Comparison of ENCODE assay signal across 1 cellular context in the genomic region with DNA sequence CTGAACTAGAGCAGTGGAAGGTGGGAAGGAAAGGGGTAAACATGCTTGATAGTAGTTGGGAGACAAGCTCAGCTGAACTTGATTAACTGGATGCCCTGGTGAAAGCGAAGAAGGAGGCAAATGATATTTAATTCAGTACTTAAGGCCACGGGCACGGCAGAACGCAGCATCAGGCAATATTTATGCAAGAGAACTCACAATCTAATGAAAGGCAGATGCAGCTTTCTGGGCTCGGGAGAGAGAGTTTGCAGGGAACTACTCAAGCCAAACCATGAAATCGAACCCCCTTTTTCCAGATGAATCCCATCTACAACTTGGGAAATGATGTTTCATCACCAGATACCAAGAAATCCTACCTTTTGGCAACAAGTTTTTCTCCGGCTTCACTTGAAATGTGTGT.
TF ChIP-seq lines count a peak whose summit lies in the region.

No MANE protein-coding gene starts in this region.

TF ChIP-seq in H1, 55 proteins besides CTCF, POLR2A, EP300 and RAD21:
- TF ChIP-seq RNF2 (IDR thresholded peaks at IDR 0.05; ENCODE audit: borderline replicate concordance, low read depth, low read length, missing control alignments, poor library complexity, severe bottlenecking) (no peak), CTBP2 (IDR thresholded peaks at IDR 0.05; ENCODE audit: borderline replicate concordance, insufficient read depth, insufficient read length, low read length) (no peak), JUN (IDR thresholded peaks at IDR 0.05; ENCODE audit: low read depth, low read length) (no peak), SP1 (IDR thresholded peaks at IDR 0.05; ENCODE audit: low read depth, low read length) (no peak), TEAD4 (IDR thresholded peaks at IDR 0.05; ENCODE audit: low read depth, low read length) (no peak), PHF8 (conservative IDR thresholded peaks at IDR 0.05; ENCODE audit: low read depth, low read length) (no peak), EZH2 (IDR thresholded peaks at IDR 0.05; ENCODE audit: low read depth, low read length, severe bottlenecking) (no peak), CEBPB (IDR thresholded peaks at IDR 0.05; ENCODE audit: low read depth, low read length) (no peak), POLR2AphosphoS5 (IDR thresholded peaks at IDR 0.05; ENCODE audit: low read depth, low read length) (no peak), SAP30 (IDR thresholded peaks at IDR 0.05; ENCODE audit: insufficient read depth, insufficient replicate concordance, low read length) (no peak), NRF1 (IDR thresholded peaks at IDR 0.05; ENCODE audit: low read depth, low read length) (no peak), HDAC6 (IDR thresholded peaks at IDR 0.05; ENCODE audit: low read depth, low read length) (no peak), BACH1 (IDR thresholded peaks at IDR 0.05; ENCODE audit: low read length) (no peak)
- TF ChIP-seq, protein P1, sequence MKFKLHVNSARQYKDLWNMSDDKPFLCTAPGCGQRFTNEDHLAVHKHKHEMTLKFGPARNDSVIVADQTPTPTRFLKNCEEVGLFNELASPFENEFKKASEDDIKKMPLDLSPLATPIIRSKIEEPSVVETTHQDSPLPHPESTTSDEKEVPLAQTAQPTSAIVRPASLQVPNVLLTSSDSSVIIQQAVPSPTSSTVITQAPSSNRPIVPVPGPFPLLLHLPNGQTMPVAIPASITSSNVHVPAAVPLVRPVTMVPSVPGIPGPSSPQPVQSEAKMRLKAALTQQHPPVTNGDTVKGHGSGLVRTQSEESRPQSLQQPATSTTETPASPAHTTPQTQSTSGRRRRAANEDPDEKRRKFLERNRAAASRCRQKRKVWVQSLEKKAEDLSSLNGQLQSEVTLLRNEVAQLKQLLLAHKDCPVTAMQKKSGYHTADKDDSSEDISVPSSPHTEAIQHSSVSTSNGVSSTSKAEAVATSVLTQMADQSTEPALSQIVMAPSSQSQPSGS (IDR thresholded peaks at IDR 0.05; ENCODE audit: low read length): no peak
- TF ChIP-seq, protein P2, sequence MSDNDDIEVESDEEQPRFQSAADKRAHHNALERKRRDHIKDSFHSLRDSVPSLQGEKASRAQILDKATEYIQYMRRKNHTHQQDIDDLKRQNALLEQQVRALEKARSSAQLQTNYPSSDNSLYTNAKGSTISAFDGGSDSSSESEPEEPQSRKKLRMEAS (IDR thresholded peaks at IDR 0.05): no peak
